In genomic region chr6:6635869-6636268, GRCh38 we compare ENCODE assay signal across 18 cellular contexts. TPM values are rescaled to one million over a fixed set of nuclear protein-coding genes. Genes with fewer than 3 reads are reported as not detected.
DNase-seq lines count a peak whose midpoint lies in the region; ATAC-seq and TF ChIP-seq lines count a peak whose summit lies in the region.
"Had no signal": no experiment of that assay in that cellular context is flagged by ENCODE, and none has a peak within 500 bp of the region (broad histone marks: within the 10 kb centered on the region; RNA-seq: fewer than 3 reads in every experiment).

No MANE protein-coding gene starts in this region.

- DNase-seq in GM23338 (ENCODE audit: low spot score) (no peak), osteocyte (ENCODE audit: extremely low spot score, unreplicated experiment) (no peak), G401 (ENCODE audit: low spot score) (no peak), COLO668 (lab: John Stamatoyannopoulos, UW; ENCODE audit: unreplicated experiment) (no peak)
- DNase-seq in central memory CD4-positive, alpha-beta T cell, result no peak
- DNase-seq: heart left ventricle; left cardiac atrium; OCI-M1; stimulated activated CD4-positive, alpha-beta T cell treated with anti-CD3 and anti-CD28 coated beads, Interleukin-15, amount 100 ng/mL, for 24 hours; tibial artery had no signal

- H3K9me3 Mint-ChIP-seq in GM23338, result no peaks in the 10 kb centered on the region; the same call in 2 of the 3 replicates
- no peaks in the 10 kb centered on the region for H3K9me3 Mint-ChIP-seq in osteocyte (ENCODE audit: unreplicated experiment)
- H3K9me3 Mint-ChIP-seq: IgD-negative memory B cell had no signal

- H2AFZ ChIP-seq in GM23338, result peak overlapping the region; percentile 72; the same call in 1 of the 2 replicates

- H3K4me1 ChIP-seq in BLaER1 treated with 17β-estradiol and CSF1 and Interleukin-3, amounts not matched to agents 10 nM and 100 nM, result peaks cover 14 to 38% (median 28%) of the 10 kb centered on the region in 10 experiments
- H3K4me1 ChIP-seq in GM23338 (ENCODE audit: insufficient read depth), result peaks cover 12% of the 10 kb centered on the region; the same call in 1 of the 2 replicates
- H3K4me1 ChIP-seq: A549, tibial artery had no signal

- no peak for TF ChIP-seq CTCF in GM23338 (conservative IDR thresholded peaks at IDR 0.05; ENCODE audit: low read depth in 2 of 2)
- no peak for TF ChIP-seq CTCF in osteocyte (IDR thresholded peaks at IDR 0.05)

- in situ Hi-C loops in G401 (cut with HindIII; ENCODE audit: low sequenced_read_pairs), result no loop called here

- H3K27ac ChIP-seq in BLaER1 treated with 17β-estradiol and CSF1 and Interleukin-3, amounts not matched to agents 10 nM and 100 nM, result peak overlapping the region in 7 of 11 experiments; percentile 43 to 65 (median 58); a peak in 10 of 22 replicates
- no peak overlapping the region for H3K27ac ChIP-seq in GM23338 (ENCODE audit: low read depth)
- H3K27ac ChIP-seq: A549, tibial artery, VCaP had no signal

- no peak overlapping the region for H3K9ac ChIP-seq in BLaER1 treated with 17β-estradiol and CSF1 and Interleukin-3, amounts not matched to agents 10 nM and 100 nM

- no peaks in the 10 kb centered on the region for H3K9me3 ChIP-seq in BLaER1 treated with 17β-estradiol and CSF1 and Interleukin-3, amounts not matched to agents 10 nM and 100 nM (replicated peaks in 1 of 11)
- H3K9me3 ChIP-seq: A549, heart left ventricle, tibial artery had no signal

- no peak overlapping the region for H3K4me3 ChIP-seq in BLaER1 treated with 17β-estradiol and CSF1 and Interleukin-3, amounts not matched to agents 10 nM and 100 nM
- no peak overlapping the region for H3K4me3 ChIP-seq in GM23338
- H3K4me3 ChIP-seq: A549, heart left ventricle, tibial artery had no signal

- H3K4me2 ChIP-seq in BLaER1 treated with 17β-estradiol and CSF1 and Interleukin-3, amounts not matched to agents 10 nM and 100 nM, result peak overlapping the region in 9 of 11 experiments; percentile 31 to 83 (median 72); a peak in 15 of 22 replicates
- H3K4me2 ChIP-seq in GM23338, result peak overlapping the region; percentile 6; the same call in 1 of the 2 replicates
- H3K4me2 ChIP-seq: A549 had no signal

- H3K4me3 Mint-ChIP-seq in GM23338, result no peak overlapping the region
- no peak overlapping the region for H3K4me3 Mint-ChIP-seq in osteocyte (ENCODE audit: unreplicated experiment)
- H3K4me3 Mint-ChIP-seq: activated naive CD8-positive, alpha-beta T cell had no signal

- H3K27ac Mint-ChIP-seq in GM23338 (no peak overlapping the region; the same call in 1 of the 2 replicates), osteocyte (ENCODE audit: unreplicated experiment) (no peak overlapping the region)
- H3K27ac Mint-ChIP-seq: activated naive CD8-positive, alpha-beta T cell had no signal

- no peaks in the 10 kb centered on the region for H4K20me1 ChIP-seq in BLaER1 treated with 17β-estradiol and CSF1 and Interleukin-3, amounts not matched to agents 10 nM and 100 nM
- H4K20me1 ChIP-seq in GM23338 (replicated peaks; ENCODE audit: insufficient read depth), result no peaks in the 10 kb centered on the region

- H3K36me3 ChIP-seq in BLaER1 treated with 17β-estradiol and CSF1 and Interleukin-3, amounts not matched to agents 10 nM and 100 nM, result peaks cover 0 to 78% (median 0%) of the 10 kb centered on the region in 11 experiments; a peak in 7 of 22 replicates
- H3K36me3 ChIP-seq in GM23338 (ENCODE audit: insufficient read depth), result no peaks in the 10 kb centered on the region
- H3K36me3 ChIP-seq: heart left ventricle, tibial artery had no signal

- H3F3A ChIP-seq in GM23338 (replicated peaks; ENCODE audit: low read depth), result no peaks in the 10 kb centered on the region

- peaks cover 30% of the 10 kb centered on the region for H3K4me1 Mint-ChIP-seq in GM23338
- no peaks in the 10 kb centered on the region for H3K4me1 Mint-ChIP-seq in osteocyte (ENCODE audit: unreplicated experiment)

- H3K27me3 Mint-ChIP-seq in GM23338 (ENCODE audit: insufficient read depth, low read depth, poor library complexity) (peaks cover 8% of the 10 kb centered on the region), osteocyte (ENCODE audit: unreplicated experiment) (peaks cover 7% of the 10 kb centered on the region)
- H3K27me3 Mint-ChIP-seq: activated naive CD8-positive, alpha-beta T cell; IgD-negative memory B cell had no signal

- H3K27me3 ChIP-seq in BLaER1 treated with 17β-estradiol and CSF1 and Interleukin-3, amounts not matched to agents 10 nM and 100 nM, result no peaks in the 10 kb centered on the region
- H3K27me3 ChIP-seq in GM23338 (ENCODE audit: insufficient read depth), result no peaks in the 10 kb centered on the region
- H3K27me3 ChIP-seq: heart left ventricle, tibial artery had no signal

- H3K79me2 ChIP-seq in GM23338 (replicated peaks; ENCODE audit: insufficient read depth), result no peaks in the 10 kb centered on the region

- ATAC-seq in GM19035 (IDR thresholded peaks at IDR 0.05; ENCODE audit: unreplicated experiment) (peak; percentile 59), GM23338 (no peak), HG03196 (IDR thresholded peaks at IDR 0.05; ENCODE audit: unreplicated experiment) (peak; percentile 51)
- ATAC-seq: A549, heart left ventricle, left cardiac atrium had no signal

- peaks cover 5% of the 10 kb centered on the region; the same call in 1 of the 2 replicates for H3K9me2 ChIP-seq in GM23338 (ENCODE audit: insufficient read depth)

- peaks cover 2% of the 10 kb centered on the region; the same call in 1 of the 3 replicates for H3K36me3 Mint-ChIP-seq in GM23338 (ENCODE audit: low read depth)
- H3K36me3 Mint-ChIP-seq in osteocyte (ENCODE audit: unreplicated experiment), result no peaks in the 10 kb centered on the region
- H3K36me3 Mint-ChIP-seq: activated naive CD8-positive, alpha-beta T cell had no signal

TF ChIP-seq in GM23338, 12 proteins besides CTCF, POLR2A, EP300 and RAD21 (continues in another document):
- TF ChIP-seq EZH2phosphoT487 (IDR thresholded peaks at IDR 0.05; ENCODE audit: unreplicated experiment) (no peak), ETS1 (IDR thresholded peaks at IDR 0.05) (no peak), EZH2 (IDR thresholded peaks at IDR 0.05; ENCODE audit: low read depth, unreplicated experiment) (no peak), ZNF331 (CRISPR knock-in tag; IDR thresholded peaks at IDR 0.05; ENCODE audit: low read depth) (no peak), STAT1 (IDR thresholded peaks at IDR 0.05; ENCODE audit: unreplicated experiment) (no peak), NANOG (IDR thresholded peaks at IDR 0.05; ENCODE audit: borderline replicate concordance) (no peak)

RNA-seq across cellular contexts. Expression of gene LY86, which starts 47.3 kb away (rescaled TPM):
- total RNA-seq in GM23338 (2014; rRNA removed; shearing (Covaris generic)), result not detected in 2 replicates
- polyA plus RNA-seq in GM23338 (2016; fragmentation: Nextera tagmentation; extraction: Ambion mirVana), result 0.28 and 0.29 TPM in 2 replicates
- not detected in 2 replicates for total RNA-seq in osteocyte
- total RNA-seq in G401 (2014; rRNA removed; shearing (Covaris generic)), result not detected in 2 replicates
- total RNA-seq: pulmonary artery endothelial cell had no signal
- polyA plus RNA-seq: A549 had no signal
